1 cellular context compared by ENCODE assay signal in genomic region chr17:44672479-44673093, GRCh38.
TF ChIP-seq lines count a peak whose summit lies in the region.

No MANE protein-coding gene starts in this region.

TF ChIP-seq in GM23338, 12 proteins besides CTCF, POLR2A, EP300 and RAD21 (continued from another document):
- TF ChIP-seq POLR2AphosphoS5 (IDR thresholded peaks at IDR 0.05; ENCODE audit: low read depth) (no peak), ZNF462 (CRISPR knock-in tag; IDR thresholded peaks at IDR 0.05) (no peak)
